In the genomic region with DNA sequence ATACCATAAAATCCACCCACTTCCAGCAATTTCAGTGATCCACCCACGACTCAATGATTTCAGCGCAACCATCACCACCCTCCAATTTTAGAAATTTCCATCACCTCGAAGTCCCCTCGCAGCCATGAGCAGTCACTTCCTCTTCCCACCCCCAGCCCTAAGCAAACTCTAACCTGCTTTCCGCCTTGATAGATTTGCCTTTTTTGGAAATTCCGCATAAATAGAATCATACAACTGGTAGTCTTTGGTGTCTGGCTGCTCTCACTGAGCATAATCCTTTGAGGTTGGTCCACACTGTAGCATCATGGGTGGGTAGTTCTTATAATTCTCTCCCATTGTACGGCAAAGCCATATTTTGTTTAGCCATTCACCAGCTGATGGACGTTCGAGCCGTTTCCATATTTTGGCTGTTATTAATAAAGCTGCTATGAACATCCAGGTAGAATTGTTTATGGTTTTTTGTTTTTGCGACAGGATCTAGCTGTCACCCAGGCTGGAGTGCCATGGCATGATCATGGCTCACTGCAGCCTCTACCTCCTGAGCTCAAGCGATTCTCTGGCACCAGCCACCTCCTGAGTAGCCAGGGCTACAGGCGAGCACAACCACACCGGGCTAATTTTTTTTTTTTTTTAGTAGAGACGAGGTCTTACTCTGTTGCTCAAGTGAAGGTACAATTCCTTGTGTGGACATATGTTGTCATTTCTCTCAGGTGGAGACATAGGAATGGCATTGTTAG, we compare ENCODE assay signal across 10 cellular contexts. TPM values are rescaled to one million over a fixed set of nuclear protein-coding genes. Genes with fewer than 3 reads are reported as not detected.
DNase-seq lines count a peak whose midpoint lies in the region; ATAC-seq and TF ChIP-seq lines count a peak whose summit lies in the region.
"Had no signal": no experiment of that assay in that cellular context is flagged by ENCODE, and none has a peak within 500 bp of the region (broad histone marks: within the 10 kb centered on the region; RNA-seq: fewer than 3 reads in every experiment).

No MANE protein-coding gene starts in this region.

- H3K27ac ChIP-seq in spleen, result peak overlapping the region in 7 of 8 donors; percentile 15 to 82 (median 47)

- H3K4me1 ChIP-seq in spleen, result peaks cover 0 to 29% (median 20%) of the 10 kb centered on the region in 6 donors

- H3K27me3 ChIP-seq in GM06990 (replicated peaks; ENCODE audit: control insufficient read depth, insufficient read depth, low read length) (no peaks in the 10 kb centered on the region), spleen (replicated peaks in 1 of 7) (peaks cover 0 to 8% (median 0%) of the 10 kb centered on the region in 7 donors)

- TF ChIP-seq POLR2A in spleen (IDR thresholded peaks at IDR 0.05), result no peak

- TF ChIP-seq CTCF in GM06990 (IDR thresholded peaks at IDR 0.05; ENCODE audit: insufficient read depth, low read length, poor library complexity, severe bottlenecking), result no peak
- no peak for TF ChIP-seq CTCF in spleen (IDR thresholded peaks at IDR 0.05 in 8 of 11, conservative IDR thresholded peaks at IDR 0.05 in 3 of 11)

- H3K4me3 ChIP-seq in GM06990 (replicated peaks; ENCODE audit: low read depth, low read length) (no peak overlapping the region), spleen (no peak overlapping the region)
- H3K4me3 ChIP-seq: coronary artery had no signal

- ATAC-seq in HG02678 (IDR thresholded peaks at IDR 0.05; ENCODE audit: unreplicated experiment) (no peak), HG02588 (IDR thresholded peaks at IDR 0.05; ENCODE audit: unreplicated experiment) (no peak)

- intact Hi-C loops in spleen (cut with DNase I; ENCODE audit: low total_unique reads), result no loop called here

- DNase-seq in GM06990 (ENCODE audit: extremely low read depth, insufficient read length) (peak; percentile 27), NOMO-1 treated with dmso at 0.1 percent for 144 hours (lab: John Stamatoyannopoulos, UW; ENCODE audit: unreplicated experiment) (peak; percentile 41), spleen (no peak), hippocampal formation (lab: John Stamatoyannopoulos, UW) (no peak), HuH-7.5 (ENCODE audit: low spot score) (no peak)
- DNase-seq in activated T-cell treated with anti-CD3 and anti-CD28 coated beads, Interleukin-2, amount 50 U/mL, for 1 hour, result peak; percentile 40
- DNase-seq: NCI-H187 had no signal

- no peaks in the 10 kb centered on the region for H3K36me3 ChIP-seq in GM06990 (ENCODE audit: control insufficient read depth, insufficient read depth, low read length)
- no peaks in the 10 kb centered on the region for H3K36me3 ChIP-seq in spleen

- WGBS in spleen, 5 donors, result 54 to 63% (median 59%) methylated on average over 15 of the region's 15 CpGs

- peaks cover 0 to 18% (median 11%) of the 10 kb centered on the region in 8 donors for H3K9me3 ChIP-seq in spleen

RNA-seq across cellular contexts. Expression of a gene that starts 16.0 kb away (rescaled TPM):
- total RNA-seq in spleen, result 100 to 1,000 TPM in 5 of 7 donors, 10 to 100 TPM in 2; 72.1 to 134 (median 109) TPM
- 10 to 100 TPM; 49.5 to 84.4 (median 52.0) TPM for polyA plus RNA-seq in spleen

RNA-seq across cellular contexts. Expression of a gene that starts 36.0 kb away (rescaled TPM):
- 1 to 10 TPM in 2 of 7 donors, under 1 TPM in 5; 0.23 to 1.9 (median 0.94) TPM for total RNA-seq in spleen
- 1 to 10 TPM in 1 of 3 donors, under 1 TPM in 2; 0.21 to 1.2 (median 0.33) TPM for polyA plus RNA-seq in spleen

RNA-seq across cellular contexts. Expression of a gene that starts 58.2 kb away (rescaled TPM):
- total RNA-seq in spleen, result 10 to 100 TPM; 23.2 to 46.3 (median 38.1) TPM
- 10 to 100 TPM; 16.2 to 26.3 (median 18.3) TPM for polyA plus RNA-seq in spleen

RNA-seq across cellular contexts. Expression of a gene that starts 58.4 kb away (rescaled TPM):
- 10 to 100 TPM; 10.2 to 20.1 (median 13.3) TPM for total RNA-seq in spleen
- polyA plus RNA-seq in spleen, result 1 to 10 TPM; 5.7 to 7.1 (median 5.9) TPM

Comparison
In these comparisons a context has a peak if more than half of its experiments do, and no peak if none do; other contexts are left out.
1. DNase-seq: peak in GM06990 (single experiment), NOMO-1 treated with dmso at 0.1 percent for 144 hours (single experiment) and activated T-cell treated with anti-CD3 and anti-CD28 coated beads, Interleukin-2, amount 50 U/mL, for 1 hour (single experiment); none in spleen (single experiment), hippocampal formation (0 of 2) and HuH-7.5 (single experiment).